ENCODE assay signal across 25 cellular contexts in the genomic region with DNA sequence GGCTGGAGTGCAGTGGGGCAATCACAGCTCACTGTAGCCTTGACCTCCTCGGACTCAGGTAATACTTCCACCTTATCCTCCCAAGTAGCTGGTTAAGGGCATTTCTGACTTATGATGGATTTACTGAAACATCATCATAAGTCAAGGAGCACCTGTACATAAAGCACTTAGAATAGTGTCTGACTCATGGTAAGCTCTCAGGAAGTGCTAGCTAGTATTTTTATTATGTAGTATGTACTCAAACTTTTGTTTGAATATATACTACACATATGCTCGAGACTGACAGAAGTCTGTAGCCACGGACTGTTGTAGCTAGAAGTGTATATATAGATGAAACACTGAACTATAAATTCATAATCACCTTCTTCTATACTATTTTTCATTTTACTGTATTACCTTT.
"Had no signal": no experiment of that assay in that cellular context is flagged by ENCODE, and none has a peak within 500 bp of the region (broad histone marks: within the 10 kb centered on the region; RNA-seq: fewer than 3 reads in every experiment).

No MANE protein-coding gene starts in this region.

- DNase-seq: activated CD4-positive, alpha-beta T cell treated with anti-CD3 and anti-CD28 coated beads, Interleukin-2, amount 10 ng/mL, durations not matched to agents 24 days and 14 days; activated CD4-positive, alpha-beta T cell treated with anti-CD3 and anti-CD28 coated beads, Interleukin-2, amount 50 U/mL, for 4 hours; activated CD8-positive, alpha-beta T cell treated with anti-CD3 and anti-CD28 coated beads for 36 hours; activated gamma-delta T cell; activated naive CD4-positive, alpha-beta T cell treated with Interleukin-2 at 50 U/mL for 16 hours; activated naive CD8-positive, alpha-beta T cell treated with anti-CD3 and anti-CD28 coated beads, Interleukin-2, amount 10 ng/mL, durations not matched to agents 7 days and 5 days; activated T-cell treated with anti-CD3 and anti-CD28 coated beads, Interleukin-2, amount 50 U/mL, for 24 hours; amygdala; MM.1S; MV-4-11; NCI-H1092; NCI-H1436 treated with DMSO at 0.1 percent for 48 hours; NCI-H1694 treated with DMSO at 0.1 percent for 48 hours; NCI-H2029; NCI-H345; NCI-H524 treated with DMSO at 0.1 percent for 48 hours; NK-92 treated with Interleukin-12 subunit alpha and Interleukin-12 subunit beta, amount 100 ng/mL, for 24 hours; PC-9; T1000 had no signal

- H3K36me3 ChIP-seq: ascending aorta had no signal

- H3K27me3 ChIP-seq: ascending aorta had no signal

- H3K27ac ChIP-seq: ascending aorta, KMS-11, PC-9, RWPE1, SK-N-MC had no signal

- H3K9me3 ChIP-seq: ascending aorta had no signal

- H3K4me1 ChIP-seq: ascending aorta had no signal

- H3K4me3 ChIP-seq: ascending aorta, PC-9, SK-N-MC had no signal

- FAIRE-seq: RCC 7860 had no signal

- ATAC-seq: activated CD8-positive, alpha-beta T cell treated with anti-CD3 and anti-CD28 coated beads for 36 hours; Right ventricle myocardium inferior had no signal
